ENCODE assay signal across 15 cellular contexts in genomic region chr10:2953495-2953894, GRCh38.
"Had no signal": no experiment of that assay in that cellular context is flagged by ENCODE, and none has a peak within 500 bp of the region (broad histone marks: within the 10 kb centered on the region; RNA-seq: fewer than 3 reads in every experiment).

No MANE protein-coding gene starts in this region.

- DNase-seq: effector CD4-positive, alpha-beta T cell; endodermal cell; glutamatergic neuron; islet precursor cell; nucleus accumbens; ovary; small intestine; stimulated activated CD4-positive, alpha-beta T cell treated with anti-CD3 and anti-CD28 coated beads, Interleukin-12 subunit alpha, Interleukin-12 subunit beta, amount 100 ng/mL, for 4 hours; stimulated activated CD4-positive, alpha-beta T cell treated with anti-CD3 and anti-CD28 coated beads, Interleukin-2, amount 100 ng/mL, for 48 hours; stimulated activated naive CD4-positive, alpha-beta T cell treated with Interleukin-2 at 50 U/mL for 16 hours; thyroid gland had no signal

- H3K4me3 ChIP-seq: gastroesophageal sphincter, neural progenitor cell, ovary, right atrium auricular region, suprapubic skin, thyroid gland had no signal
